ENCODE assay signal across 9 cellular contexts in genomic region chr20:37394543-37395410, GRCh38. TPM values are rescaled to one million over a fixed set of nuclear protein-coding genes. Genes with fewer than 3 reads are reported as not detected.
A peak's percentile ranks its signal among the peaks of the same experiment; 100 is the strongest.
DNase-seq lines count a peak whose midpoint lies in the region; ATAC-seq and TF ChIP-seq lines count a peak whose summit lies in the region.
"Had no signal": no experiment of that assay in that cellular context is flagged by ENCODE, and none has a peak within 500 bp of the region (broad histone marks: within the 10 kb centered on the region; RNA-seq: fewer than 3 reads in every experiment).

No MANE protein-coding gene starts in this region.

- H3K4me3 ChIP-seq in right atrium auricular region, result no peak overlapping the region
- no peak overlapping the region for H3K4me3 ChIP-seq in SK-N-MC
- H3K4me3 ChIP-seq in iPS-20b (ENCODE audit: low read length), result no peak overlapping the region

- H3K9me3 ChIP-seq in right atrium auricular region (no peaks in the 10 kb centered on the region), SK-N-MC (ENCODE audit: low read depth, low read length) (no peaks in the 10 kb centered on the region), iPS-20b (ENCODE audit: insufficient read depth, low read depth, low read length) (no peaks in the 10 kb centered on the region)

- H3K9ac ChIP-seq in SK-N-MC (ENCODE audit: insufficient read length), result no peak overlapping the region
- H3K9ac ChIP-seq in iPS-20b (ENCODE audit: low read depth, low read length), result peak overlapping the region; percentile 30; the same call in 1 of the 2 replicates

- no peak for TF ChIP-seq CTCF in right atrium auricular region (IDR thresholded peaks at IDR 0.05)

- peak; percentile 13 for DNase-seq in left cardiac atrium
- no peak for DNase-seq in right atrium auricular region (ENCODE audit: low spot score)
- peak; percentile 26 for DNase-seq in SK-N-MC (ENCODE audit: low read depth, low spot score)
- no peak for DNase-seq in anterior cingulate cortex (lab: John Stamatoyannopoulos, UW)
- no peak for DNase-seq in caudate nucleus (lab: John Stamatoyannopoulos, UW)
- DNase-seq: activated CD4-positive, alpha-beta T cell treated with anti-CD3 and anti-CD28 coated beads, Interleukin-2, amount 10 ng/mL, durations not matched to agents 7 days and 5 days had no signal

- no peaks in the 10 kb centered on the region for H3K27me3 ChIP-seq in right atrium auricular region
- H3K27me3 ChIP-seq in iPS-20b (ENCODE audit: insufficient read depth, low read length), result no peaks in the 10 kb centered on the region

- H3K36me3 ChIP-seq in right atrium auricular region, result peaks cover 15% of the 10 kb centered on the region
- H3K36me3 ChIP-seq in SK-N-MC (ENCODE audit: insufficient read depth, low read length), result no peaks in the 10 kb centered on the region
- H3K36me3 ChIP-seq in iPS-20b (ENCODE audit: insufficient read depth, low read depth, low read length), result peaks cover 25% of the 10 kb centered on the region

- peaks cover 0 to 25% of the 10 kb centered on the region in 2 donors for H3K4me1 ChIP-seq in right atrium auricular region
- H3K4me1 ChIP-seq in iPS-20b (ENCODE audit: insufficient read depth, low read length), result peaks cover 28% of the 10 kb centered on the region

- no peak overlapping the region for H3K27ac ChIP-seq in right atrium auricular region
- no peak overlapping the region for H3K27ac ChIP-seq in SK-N-MC
- no peak overlapping the region for H3K27ac ChIP-seq in iPS-20b (ENCODE audit: low read length)
- H3K27ac ChIP-seq in caudate nucleus (ENCODE audit: low read depth, low read length), result no peak overlapping the region

- intact Hi-C loops in left cardiac atrium (cut with DNase I), result no loop called here

- ATAC-seq in left cardiac atrium (no peak), GM19351 (IDR thresholded peaks at IDR 0.05; ENCODE audit: unreplicated experiment) (no peak), HG03354 (IDR thresholded peaks at IDR 0.05; ENCODE audit: poor library complexity, severe bottlenecking, unreplicated experiment) (no peak)

RNA-seq across cellular contexts. Expression of gene SRC, which starts 48.8 kb away (rescaled TPM):
- total RNA-seq in left cardiac atrium (10 to 100 TPM in 1 of 2 donors, 1 to 10 TPM in 1; 9.2 to 10.2 TPM), right atrium auricular region (10 to 100 TPM in 1 of 2 donors, 1 to 10 TPM in 1; 6.9 to 14.3 TPM)

Comparison
In these comparisons a context has a peak if more than half of its experiments do, and no peak if none do; other contexts are left out.
1. DNase-seq: peak in left cardiac atrium (single experiment) and SK-N-MC (single experiment); none in right atrium auricular region (single experiment), anterior cingulate cortex (0 of 58) and caudate nucleus (0 of 61).